Comparison of ENCODE assay signal across 32 cellular contexts in the genomic region with DNA sequence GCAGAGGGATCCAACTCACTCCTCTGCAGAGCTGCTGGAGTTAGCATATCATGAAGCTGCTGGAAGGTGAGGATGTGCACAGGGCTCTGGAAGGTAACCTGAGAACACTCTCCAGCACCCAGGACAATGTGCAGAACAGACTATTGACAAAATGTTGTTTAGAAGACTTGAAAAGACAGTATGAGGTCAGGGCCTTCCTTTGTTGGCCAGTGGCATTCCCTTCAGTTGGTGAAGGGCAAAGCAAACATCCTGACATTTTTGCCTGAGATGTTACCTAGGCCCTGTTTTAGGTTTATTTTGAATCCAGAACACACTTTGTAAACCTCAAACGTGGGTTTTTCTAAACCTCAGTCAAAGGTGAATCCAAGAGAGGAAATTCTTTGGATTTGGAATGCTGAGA.
"Had no signal": no experiment of that assay in that cellular context is flagged by ENCODE, and none has a peak within 500 bp of the region (broad histone marks: within the 10 kb centered on the region; RNA-seq: fewer than 3 reads in every experiment).

No MANE protein-coding gene starts in this region.

- DNase-seq: activated B cell treated with CpG ODN at 0.5 μM for 24 hours; activated CD4-positive, alpha-beta T cell treated with anti-CD3 and anti-CD28 coated beads for 48 hours; activated CD4-positive, alpha-beta T cell treated with anti-CD3 and anti-CD28 coated beads, Interleukin-2, amount 50 U/mL, for 1 hour; activated CD4-positive, alpha-beta T cell treated with anti-CD3 and anti-CD28 coated beads, Interleukin-2, amount 50 U/mL, for 48 hours; activated CD8-positive, alpha-beta memory T cell treated with anti-CD3 and anti-CD28 coated beads for 24 hours; activated CD8-positive, alpha-beta T cell treated with anti-CD3 and anti-CD28 coated beads for 36 hours; activated effector memory CD4-positive, alpha-beta T cell treated with Interleukin-2 at 50 U/mL for 16 hours; activated gamma-delta T cell treated with Interleukin-2 at 50 U/mL for 16 hours; activated naive CD4-positive, alpha-beta T cell treated with anti-CD3 and anti-CD28 coated beads, Interleukin-2, amount 50 U/mL, for 16 hours; activated naive CD4-positive, alpha-beta T cell treated with Interleukin-2 at 50 U/mL for 16 hours; activated T-cell treated with anti-CD3 and anti-CD28 coated beads, Interleukin-2, amount 50 U/mL, for 4 hours; amniotic stem cell; anterior cingulate cortex; brain microvascular endothelial cell; dorsolateral prefrontal cortex; effector memory CD4-positive, alpha-beta T cell; endodermal cell; foreskin fibroblast; head of caudate nucleus; T1000; WERI-Rb-1 had no signal

- FAIRE-seq: astrocyte, bronchial epithelial cell, frontal cortex had no signal

- H3K4me1 Mint-ChIP-seq: activated B cell treated with CpG ODN at 0.5 μM for 24 hours; central memory CD8-positive, alpha-beta T cell had no signal

- H3K27me3 ChIP-seq: brain microvascular endothelial cell, dorsolateral prefrontal cortex had no signal

- H3K4me3 Mint-ChIP-seq: activated B cell treated with CpG ODN at 0.5 μM for 24 hours; activated CD8-positive, alpha-beta T cell treated with anti-CD3 and anti-CD28 coated beads for 36 hours; activated naive CD8-positive, alpha-beta T cell; activated T-cell treated with anti-CD3 and anti-CD28 coated beads, Interleukin-2, amount 50 U/mL, for 4 hours; activated T-helper 17 cell treated with anti-CD3 and anti-CD28 coated beads, Interleukin-2, amount 50 U/mL, for 72 hours; central memory CD8-positive, alpha-beta T cell; dendritic cell treated with granulocyte-macrophage colony-stimulating factor and Interleukin-4, amounts not matched to agents 40 ng/mL and 50 ng/mL, for 4 days; endodermal cell; T-helper 2 cell treated with Interferon-gamma antibody and Interleukin-4, amounts not matched to agents 5 μg/mL and 100 μg/mL, for 36 hours had no signal

- ATAC-seq: activated CD4-positive, CD25-positive, alpha-beta regulatory T cell treated with anti-CD3 and anti-CD28 coated beads, Interleukin-2, amount 50 U/mL, for 24 hours; activated CD8-positive, alpha-beta T cell treated with anti-CD3 and anti-CD28 coated beads for 36 hours; activated T-cell treated with anti-CD3 and anti-CD28 coated beads, Interleukin-2, amount 50 U/mL, for 4 hours; activated T-helper 17 cell treated with anti-CD3 and anti-CD28 coated beads, Interleukin-2, amount 50 U/mL, for 72 hours; esophagus mucosa had no signal

- H3K27me3 Mint-ChIP-seq: activated B cell treated with CpG ODN at 0.5 μM for 24 hours; activated CD8-positive, alpha-beta T cell treated with anti-CD3 and anti-CD28 coated beads for 36 hours; activated naive CD8-positive, alpha-beta T cell; activated T-helper 17 cell treated with anti-CD3 and anti-CD28 coated beads, Interleukin-2, amount 50 U/mL, for 72 hours; central memory CD8-positive, alpha-beta T cell; dendritic cell treated with granulocyte-macrophage colony-stimulating factor and Interleukin-4, amounts not matched to agents 40 ng/mL and 50 ng/mL, for 4 days had no signal

- H3K27ac Mint-ChIP-seq: activated B cell treated with CpG ODN at 0.5 μM for 24 hours; activated CD8-positive, alpha-beta T cell treated with anti-CD3 and anti-CD28 coated beads for 36 hours; activated naive CD8-positive, alpha-beta T cell; activated T-helper 17 cell treated with anti-CD3 and anti-CD28 coated beads, Interleukin-2, amount 50 U/mL, for 72 hours; dendritic cell treated with granulocyte-macrophage colony-stimulating factor and Interleukin-4, amounts not matched to agents 40 ng/mL and 50 ng/mL, for 4 days; endodermal cell; T-helper 2 cell treated with Interferon-gamma antibody and Interleukin-4, amounts not matched to agents 5 μg/mL and 100 μg/mL, for 36 hours had no signal

- H3K27ac ChIP-seq: brain microvascular endothelial cell, coronary artery, WERI-Rb-1 had no signal

- H3K9me3 Mint-ChIP-seq: activated B cell treated with CpG ODN at 0.5 μM for 24 hours; activated CD8-positive, alpha-beta T cell treated with anti-CD3 and anti-CD28 coated beads for 36 hours; activated T-cell treated with anti-CD3 and anti-CD28 coated beads, Interleukin-2, amount 50 U/mL, for 4 hours; activated T-helper 17 cell treated with anti-CD3 and anti-CD28 coated beads, Interleukin-2, amount 50 U/mL, for 72 hours; central memory CD8-positive, alpha-beta T cell; dendritic cell treated with granulocyte-macrophage colony-stimulating factor and Interleukin-4, amounts not matched to agents 40 ng/mL and 50 ng/mL, for 4 days; endodermal cell; T-helper 2 cell treated with Interferon-gamma antibody and Interleukin-4, amounts not matched to agents 5 μg/mL and 100 μg/mL, for 36 hours had no signal

- H3K4me3 ChIP-seq: coronary artery, dorsolateral prefrontal cortex had no signal
